Comparison of ENCODE assay signal across 23 cellular contexts in the genomic region with DNA sequence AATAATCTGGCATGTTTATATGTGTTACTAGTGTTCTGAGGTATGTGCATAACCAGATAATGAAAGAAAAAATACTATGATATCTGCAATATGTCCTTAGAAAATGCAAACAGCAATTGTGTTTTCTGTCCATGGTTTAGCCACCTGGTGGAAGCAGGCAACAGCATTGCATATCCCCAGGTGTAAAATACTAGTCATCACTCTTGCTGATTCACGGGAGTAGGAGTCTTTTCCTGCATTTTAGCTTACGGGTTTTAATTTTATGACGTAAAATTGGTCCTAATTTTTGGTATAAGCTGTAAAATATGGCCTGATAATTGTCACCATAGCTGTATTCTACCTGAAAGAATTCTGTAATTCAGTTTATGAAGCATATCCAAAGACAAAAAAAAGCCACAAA. TPM values are rescaled to one million over a fixed set of nuclear protein-coding genes. Genes with fewer than 3 reads are reported as not detected.
DNase-seq lines count a peak whose midpoint lies in the region; ATAC-seq and TF ChIP-seq lines count a peak whose summit lies in the region.
"Had no signal": no experiment of that assay in that cellular context is flagged by ENCODE, and none has a peak within 500 bp of the region (broad histone marks: within the 10 kb centered on the region; RNA-seq: fewer than 3 reads in every experiment).

No MANE protein-coding gene starts in this region.

- no peaks in the 10 kb centered on the region for H3K36me3 Mint-ChIP-seq in activated naive CD4-positive, alpha-beta T cell treated with anti-CD3 and anti-CD28 coated beads, Interleukin-2, amount 10 ng/mL, durations not matched to agents 7 days and 5 days

- no peak overlapping the region for H3K4me3 Mint-ChIP-seq in activated naive CD4-positive, alpha-beta T cell treated with anti-CD3 and anti-CD28 coated beads, Interleukin-2, amount 10 ng/mL, durations not matched to agents 7 days and 5 days
- H3K4me3 Mint-ChIP-seq: activated CD4-positive, alpha-beta T cell treated with anti-CD3 and anti-CD28 coated beads for 36 hours; CD8-positive, alpha-beta memory T cell; effector memory CD8-positive, alpha-beta T cell; immature natural killer cell had no signal

- intact Hi-C loops in dorsolateral prefrontal cortex (cut with DNase I), result no loop called here

- peaks cover 13% of the 10 kb centered on the region for H3K4me1 Mint-ChIP-seq in activated naive CD4-positive, alpha-beta T cell treated with anti-CD3 and anti-CD28 coated beads, Interleukin-2, amount 10 ng/mL, durations not matched to agents 7 days and 5 days

- TF ChIP-seq CTCF in dorsolateral prefrontal cortex (IDR thresholded peaks at IDR 0.05 in 54 of 56, conservative IDR thresholded peaks at IDR 0.05 in 2 of 56; ENCODE audit: low read depth in 1 of 56, partially characterized antibody in 56 of 56), result peak in 1 of 56 donors; percentile 6

- CTCF ChIA-PET in activated naive CD4-positive, alpha-beta T cell treated with anti-CD3 and anti-CD28 coated beads, Interleukin-2, amount 10 ng/mL, durations not matched to agents 7 days and 5 days (lab: Charles Lee), result interaction anchor here (0.7 kb wide), 1 partner anchor 167 kb away, joined by 3 read pairs; no protein-coding TSS in a partner anchor

- H3K27me3 ChIP-seq in dorsolateral prefrontal cortex, result peaks cover 0 to 67% (median 44%) of the 10 kb centered on the region in 45 donors

- no peak overlapping the region for H3K27ac Mint-ChIP-seq in activated naive CD4-positive, alpha-beta T cell treated with anti-CD3 and anti-CD28 coated beads, Interleukin-2, amount 10 ng/mL, durations not matched to agents 7 days and 5 days
- H3K27ac Mint-ChIP-seq: activated CD4-positive, alpha-beta T cell treated with anti-CD3 and anti-CD28 coated beads for 36 hours; CD8-positive, alpha-beta memory T cell; effector memory CD8-positive, alpha-beta T cell; immature natural killer cell had no signal

- ATAC-seq in HG03565 (IDR thresholded peaks at IDR 0.05; ENCODE audit: unreplicated experiment), result no peak
- ATAC-seq: activated CD4-positive, alpha-beta T cell treated with anti-CD3 and anti-CD28 coated beads for 36 hours; effector memory CD8-positive, alpha-beta T cell; heart left ventricle; lower lobe of right lung; pancreas had no signal

- DNase-seq in ACHN (peak; percentile 15), ELR (ENCODE audit: low read depth) (peak; percentile 32), NCI-H748 (lab: John Stamatoyannopoulos, UW; ENCODE audit: unreplicated experiment) (peak; percentile 72), dorsolateral prefrontal cortex (no peak), NCI-H446 (lab: John Stamatoyannopoulos, UW) (no peak), DMS153 treated with DMSO at 0.1 percent for 48 hours (lab: John Stamatoyannopoulos, UW; ENCODE audit: unreplicated experiment) (no peak)
- no peak for DNase-seq in activated naive CD4-positive, alpha-beta T cell treated with anti-CD3 and anti-CD28 coated beads, Interleukin-2, amount 10 ng/mL, durations not matched to agents 7 days and 5 days
- DNase-seq: activated CD4-positive, alpha-beta T cell treated with anti-CD3 and anti-CD28 coated beads for 36 hours; activated CD8-positive, alpha-beta memory T cell treated with anti-CD3 and anti-CD28 coated beads, Interleukin-2, amount 50 U/mL, for 4 hours; activated effector memory CD4-positive, alpha-beta T cell treated with anti-CD3 and anti-CD28 coated beads, Interleukin-2, amount 50 U/mL, for 16 hours; CD8-positive, alpha-beta memory T cell; effector memory CD8-positive, alpha-beta T cell; GDM1; heart left ventricle; immature natural killer cell; Kasumi-1; lower lobe of right lung; NCI-H1436 treated with DMSO at 0.1 percent for 48 hours; NCI-H524 treated with DMSO at 0.1 percent for 48 hours; pancreas; stimulated activated CD4-positive, alpha-beta T cell treated with anti-CD3 and anti-CD28 coated beads, Interleukin-2, amount 100 ng/mL, for 48 hours; T1000 had no signal

- H3K27ac ChIP-seq in dorsolateral prefrontal cortex, result no peak overlapping the region
- H3K27ac ChIP-seq: heart left ventricle, lower lobe of right lung, pancreas had no signal

- H3K9me3 Mint-ChIP-seq in activated naive CD4-positive, alpha-beta T cell treated with anti-CD3 and anti-CD28 coated beads, Interleukin-2, amount 10 ng/mL, durations not matched to agents 7 days and 5 days, result no peaks in the 10 kb centered on the region

- in situ Hi-C loops in ACHN (cut with HindIII; ENCODE audit: low pct_ligation_motif_present, low pct_unique_long_range_greater_than_20kb, low sequenced_read_pairs), result no loop called here

- H3K4me3 ChIP-seq in dorsolateral prefrontal cortex, result peak overlapping the region in 33 of 59 donors; percentile 2 to 72 (median 52)
- H3K4me3 ChIP-seq: heart left ventricle, lower lobe of right lung, pancreas had no signal

- H3K27me3 Mint-ChIP-seq in activated naive CD4-positive, alpha-beta T cell treated with anti-CD3 and anti-CD28 coated beads, Interleukin-2, amount 10 ng/mL, durations not matched to agents 7 days and 5 days, result peaks cover 58% of the 10 kb centered on the region

RNA-seq across cellular contexts. Expression of a gene that starts 2.5 kb away (rescaled TPM):
- 10 to 100 TPM in 116 of 120 experiments, 1 to 10 TPM in 4; 4.9 to 73.1 (median 20.5) TPM for total RNA-seq in dorsolateral prefrontal cortex
- total RNA-seq: activated CD4-positive, alpha-beta T cell treated with anti-CD3 and anti-CD28 coated beads for 36 hours; CD8-positive, alpha-beta memory T cell had no signal

Comparison
In these comparisons a context has a peak if more than half of its experiments do, and no peak if none do; other contexts are left out.
1. DNase-seq: peak in ACHN (single experiment), ELR (single experiment) and NCI-H748 (single experiment); none in dorsolateral prefrontal cortex (0 of 10), activated naive CD4-positive, alpha-beta T cell treated with anti-CD3 and anti-CD28 coated beads, Interleukin-2, amount 10 ng/mL, durations not matched to agents 7 days and 5 days (single experiment), NCI-H446 (0 of 2) and DMS153 treated with DMSO at 0.1 percent for 48 hours (single experiment).